21 cellular contexts compared by ENCODE assay signal in genomic region chr2:71694501-71695234, GRCh38.
"Had no signal": no experiment of that assay in that cellular context is flagged by ENCODE, and none has a peak within 500 bp of the region (broad histone marks: within the 10 kb centered on the region; RNA-seq: fewer than 3 reads in every experiment).

No MANE protein-coding gene starts in this region.

- H3K36me3 Mint-ChIP-seq: activated naive CD8-positive, alpha-beta T cell treated with anti-CD3 and anti-CD28 coated beads, Interleukin-2, amount 10 ng/mL, durations not matched to agents 7 days and 5 days; memory B cell; type B pancreatic cell had no signal

- H3K9me3 Mint-ChIP-seq: activated B cell treated with CpG ODN at 0.5 μM for 24 hours; activated naive CD8-positive, alpha-beta T cell treated with anti-CD3 and anti-CD28 coated beads, Interleukin-2, amount 10 ng/mL, durations not matched to agents 7 days and 5 days; central memory CD8-positive, alpha-beta T cell; stimulated activated naive CD8-positive, alpha-beta T cell treated with anti-CD3 and anti-CD28 coated beads, Interleukin-15, amount 100 ng/mL, for 72 hours; type B pancreatic cell had no signal

- H3K4me1 ChIP-seq: foreskin keratinocyte, prostate gland had no signal

- H3K36me3 ChIP-seq: brain microvascular endothelial cell, prostate gland had no signal

- H3K27me3 ChIP-seq: brain microvascular endothelial cell had no signal

- H3K4me1 Mint-ChIP-seq: activated B cell treated with CpG ODN at 0.5 μM for 24 hours; activated naive CD8-positive, alpha-beta T cell treated with anti-CD3 and anti-CD28 coated beads, Interleukin-2, amount 10 ng/mL, durations not matched to agents 7 days and 5 days; central memory CD8-positive, alpha-beta T cell; memory B cell; stimulated activated naive CD8-positive, alpha-beta T cell treated with anti-CD3 and anti-CD28 coated beads, Interleukin-15, amount 100 ng/mL, for 72 hours had no signal

- H3K9me3 ChIP-seq: prostate gland had no signal

- ATAC-seq: activated CD8-positive, alpha-beta T cell treated with anti-CD3 and anti-CD28 coated beads, Interleukin-2, amount 10 ng/mL, durations not matched to agents 7 days and 5 days; foreskin keratinocyte; left lobe of liver; right cardiac atrium; stimulated activated naive CD8-positive, alpha-beta T cell treated with anti-CD3 and anti-CD28 coated beads, Interleukin-15, amount 100 ng/mL, for 72 hours had no signal

- H3K4me3 Mint-ChIP-seq: activated B cell treated with CpG ODN at 0.5 μM for 24 hours; activated CD8-positive, alpha-beta T cell treated with anti-CD3 and anti-CD28 coated beads, Interleukin-2, amount 10 ng/mL, durations not matched to agents 7 days and 5 days; activated naive CD8-positive, alpha-beta T cell treated with anti-CD3 and anti-CD28 coated beads, Interleukin-2, amount 10 ng/mL, durations not matched to agents 7 days and 5 days; central memory CD8-positive, alpha-beta T cell; memory B cell; nephron progenitor cell; stimulated activated naive CD8-positive, alpha-beta T cell treated with anti-CD3 and anti-CD28 coated beads, Interleukin-15, amount 100 ng/mL, for 72 hours; type B pancreatic cell had no signal

- H3K27ac Mint-ChIP-seq: activated B cell treated with CpG ODN at 0.5 μM for 24 hours; activated CD8-positive, alpha-beta T cell treated with anti-CD3 and anti-CD28 coated beads, Interleukin-2, amount 10 ng/mL, durations not matched to agents 7 days and 5 days; activated naive CD8-positive, alpha-beta T cell treated with anti-CD3 and anti-CD28 coated beads, Interleukin-2, amount 10 ng/mL, durations not matched to agents 7 days and 5 days; memory B cell; nephron progenitor cell; stimulated activated naive CD8-positive, alpha-beta T cell treated with anti-CD3 and anti-CD28 coated beads, Interleukin-15, amount 100 ng/mL, for 72 hours; type B pancreatic cell had no signal

- DNase-seq: activated B cell treated with CpG ODN at 0.5 μM for 24 hours; activated CD4-positive, alpha-beta T cell treated with anti-CD3 and anti-CD28 coated beads for 48 hours; activated CD8-positive, alpha-beta memory T cell treated with anti-CD3 and anti-CD28 coated beads, Interleukin-2, amount 50 U/mL, for 4 hours; activated CD8-positive, alpha-beta T cell treated with anti-CD3 and anti-CD28 coated beads, Interleukin-2, amount 10 ng/mL, durations not matched to agents 7 days and 5 days; activated naive CD8-positive, alpha-beta T cell treated with anti-CD3 and anti-CD28 coated beads, Interleukin-2, amount 10 ng/mL, durations not matched to agents 7 days and 5 days; activated T-cell treated with anti-CD3 and anti-CD28 coated beads, Interleukin-2, amount 50 U/mL, for 48 hours; brain microvascular endothelial cell; cortex of kidney; effector CD4-positive, alpha-beta T cell; foreskin keratinocyte; islet precursor cell; nephron progenitor cell; small intestine; stimulated activated naive CD8-positive, alpha-beta T cell treated with anti-CD3 and anti-CD28 coated beads, Interleukin-15, amount 100 ng/mL, for 72 hours; SW 1271 had no signal

- H3K27ac ChIP-seq: brain microvascular endothelial cell, foreskin keratinocyte, prostate gland had no signal

- H3K4me3 ChIP-seq: prostate gland had no signal
